9 cellular contexts compared by ENCODE assay signal in the genomic region with DNA sequence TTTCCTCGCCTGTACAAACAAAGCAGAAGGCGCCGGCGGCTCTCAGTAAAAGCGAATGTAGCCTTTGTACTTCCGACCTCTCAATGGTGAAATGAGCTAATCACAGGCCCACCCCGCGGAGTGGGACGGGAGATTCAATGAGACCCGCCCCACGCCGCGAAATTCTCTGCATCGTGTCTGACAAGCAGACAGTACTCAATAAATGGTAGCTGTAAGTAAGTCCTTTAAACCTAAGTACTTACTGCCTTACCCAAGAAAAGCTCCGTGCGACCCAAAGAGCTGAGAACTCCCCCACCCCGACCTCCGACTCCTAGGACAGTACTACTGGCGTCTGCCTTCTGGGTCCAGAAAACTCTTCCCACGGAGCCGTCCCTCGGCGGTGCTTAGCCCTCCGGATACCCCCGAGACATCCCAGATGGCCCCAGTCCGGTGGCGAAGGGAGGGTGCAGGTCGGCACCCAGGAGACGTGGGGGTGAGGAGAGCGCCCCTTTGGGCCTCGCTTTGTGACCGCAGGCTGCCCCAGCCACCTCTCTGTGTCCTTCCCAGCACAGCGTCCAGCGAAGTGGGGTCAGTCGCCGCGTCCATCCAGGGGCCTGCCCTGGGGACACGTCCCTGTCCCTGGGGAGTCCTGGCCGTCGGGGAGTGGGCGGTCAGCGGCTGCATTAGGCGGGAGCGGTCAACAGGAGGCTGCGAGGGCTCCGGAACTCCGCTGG. TPM values are rescaled to one million over a fixed set of nuclear protein-coding genes. Genes with fewer than 3 reads are reported as not detected.
DNase-seq lines count a peak whose midpoint lies in the region; FAIRE-seq and TF ChIP-seq lines count a peak whose summit lies in the region.
"Had no signal": no experiment of that assay in that cellular context is flagged by ENCODE, and none has a peak within 500 bp of the region (broad histone marks: within the 10 kb centered on the region; RNA-seq: fewer than 3 reads in every experiment).

No MANE protein-coding gene starts in this region.

- TF ChIP-seq RAD21 in H1 (IDR thresholded peaks at IDR 0.05 in 1 of 2, conservative IDR thresholded peaks at IDR 0.05 in 1 of 2; ENCODE audit: low read depth in 2 of 2, low read length in 2 of 2), result no peak

- H3K56ac ChIP-seq in H9 (ENCODE audit: insufficient read length, low read depth, low read length), result no peak overlapping the region
- no peak overlapping the region for H3K56ac ChIP-seq in H1 (replicated peaks; ENCODE audit: insufficient read length, low read depth, low read length)

- no peaks in the 10 kb centered on the region for H3K79me2 ChIP-seq in H9 (ENCODE audit: insufficient read depth, low read length)
- peaks cover 0 to 34% of the 10 kb centered on the region in 2 experiments; a peak in 2 of 4 replicates for H3K79me2 ChIP-seq in H1 (ENCODE audit: control insufficient read depth in 1 of 2, insufficient read depth in 2 of 2, low read length in 2 of 2)

- TF ChIP-seq CTCF in AG10803 (conservative IDR thresholded peaks at IDR 0.05; ENCODE audit: low read length) (no peak), H9 (conservative IDR thresholded peaks at IDR 0.05) (no peak; the same call in 2 of the 3 replicates), H1 (IDR thresholded peaks at IDR 0.05; ENCODE audit: control extremely low read depth in 1 of 3, insufficient read depth in 1 of 3, low read depth in 1 of 3, low read length in 3 of 3) (peak in 2 of 3 experiments; percentile 22 to 24; a peak in 2 of 4 replicates), nephron progenitor cell (IDR thresholded peaks at IDR 0.05) (no peak), RWPE1 (conservative IDR thresholded peaks at IDR 0.05; ENCODE audit: low read depth) (no peak)

- H3K23ac ChIP-seq in H9 (ENCODE audit: insufficient read length, low read depth, low read length), result no peak overlapping the region
- H3K23ac ChIP-seq in H1 (ENCODE audit: insufficient read length), result no peak overlapping the region

- H4K20me1 ChIP-seq in H9 (ENCODE audit: control insufficient read depth, insufficient read depth, insufficient read length) (no peaks in the 10 kb centered on the region), H1 (replicated peaks in 1 of 2; ENCODE audit: control insufficient read depth in 1 of 2, insufficient read depth in 2 of 2, low read length in 2 of 2) (peaks cover 0 to 11% of the 10 kb centered on the region in 2 experiments)

- H4K5ac ChIP-seq in H9 (ENCODE audit: insufficient read length, low read depth, low read length), result no peak overlapping the region
- no peak overlapping the region for H4K5ac ChIP-seq in H1 (ENCODE audit: insufficient read length, low read depth, low read length)

- H3K4me1 Mint-ChIP-seq in H9, result peaks cover 34 to 40% of the 10 kb centered on the region in 2 experiments
- peaks cover 42% of the 10 kb centered on the region for H3K4me1 Mint-ChIP-seq in nephron progenitor cell

- DNase-seq in AG10803 (ENCODE audit: low read depth) (no peak), H9 (peak; percentile 46), H1 (ENCODE audit: low read depth in 1 of 2, low spot score in 2 of 2) (peak in 1 of 2 experiments; percentile 77), nephron progenitor cell (peak; percentile 34), RWPE1 (ENCODE audit: low spot score) (no peak), NCI-H526 (lab: John Stamatoyannopoulos, UW) (no peak), NCI-H2081 treated with DMSO at 0.1 percent for 48 hours (lab: John Stamatoyannopoulos, UW) (no peak), SW480 (ENCODE audit: low spot score) (no peak)

- H3K4me2 ChIP-seq in H9 (ENCODE audit: insufficient read depth, insufficient read length, low read length), result peak overlapping the region; percentile 69
- H3K4me2 ChIP-seq in H1 (ENCODE audit: insufficient read depth in 1 of 2, low read depth in 2 of 2, low read length in 2 of 2), result peak overlapping the region; percentile 80 to 97

- H3K27me3 Mint-ChIP-seq in H9 (ENCODE audit: low read depth) (peaks cover 38% of the 10 kb centered on the region), nephron progenitor cell (ENCODE audit: low read depth, poor library complexity) (peaks cover 41% of the 10 kb centered on the region)

- H3K27me3 ChIP-seq in H9 (ENCODE audit: insufficient read depth, low read length) (peaks cover 8% of the 10 kb centered on the region; the same call in 1 of the 2 replicates), H1 (replicated peaks in 1 of 4; ENCODE audit: control insufficient read depth in 3 of 4, extremely low read depth in 1 of 4, insufficient read depth in 3 of 4, low read length in 3 of 4) (peaks cover 2 to 33% (median 26%) of the 10 kb centered on the region in 4 experiments)

- H3K4me3 Mint-ChIP-seq in H9 (peak overlapping the region; percentile 72 to 80), nephron progenitor cell (peak overlapping the region; percentile 84)

- POLR2A ChIA-PET in H1 (lab: Charles Lee; ENCODE audit: partially characterized antibody) (interaction anchor here (0.7 to 1.5 kb wide), 6 partner anchors 15 to 75 kb away, joined by 3 to 9 read pairs (median 3); no protein-coding TSS in a partner anchor), RWPE1 (lab: Yijun Ruan, JAX; ENCODE audit: low non-redundant PET) (no interaction called here)

- TF ChIP-seq POLR2A in H1 (IDR thresholded peaks at IDR 0.05; ENCODE audit: control extremely low read depth in 1 of 2, low read depth in 2 of 2, low read length in 2 of 2), result no peak

- H3K4me1 ChIP-seq in H9 (ENCODE audit: insufficient read depth, low read length) (peaks cover 10% of the 10 kb centered on the region), H1 (replicated peaks in 1 of 4; ENCODE audit: control insufficient read depth in 3 of 4, insufficient read depth in 4 of 4, low read length in 3 of 4) (peaks cover 5 to 38% (median 23%) of the 10 kb centered on the region in 4 experiments)

- H2AK5ac ChIP-seq in H9 (ENCODE audit: insufficient read length, low read length) (no peak overlapping the region), H1 (ENCODE audit: low read depth, low read length) (no peak overlapping the region)

- no peak overlapping the region for H3T11ph ChIP-seq in H9 (ENCODE audit: low read length)

- TF ChIP-seq EP300 in H1 (IDR thresholded peaks at IDR 0.05; ENCODE audit: borderline replicate concordance in 1 of 2, low read depth in 2 of 2, low read length in 2 of 2), result no peak

- H3K9me3 ChIP-seq in H9 (ENCODE audit: control insufficient read depth, low read depth, low read length) (no peaks in the 10 kb centered on the region), H1 (ENCODE audit: insufficient read depth in 2 of 2, low read depth in 1 of 2, low read length in 1 of 2) (no peaks in the 10 kb centered on the region; a peak in 1 of 4 replicates)

- H2BK120ac ChIP-seq in H9 (ENCODE audit: low read depth, low read length, poor library complexity, severe bottlenecking), result no peak overlapping the region
- no peak overlapping the region for H2BK120ac ChIP-seq in H1 (replicated peaks; ENCODE audit: low read depth, low read length)

- no peak overlapping the region for H2BK12ac ChIP-seq in H9 (ENCODE audit: insufficient read length, low read depth, low read length)
- H2BK12ac ChIP-seq in H1 (ENCODE audit: low read depth, low read length), result peak overlapping the region; percentile 55; the same call in 1 of the 2 replicates

- no CpG with 5 or more reads among the region's 47 CpGs for WGBS in H9 (ENCODE audit: extremely low coverage, insufficient read length, low lambda C conversion rate)
- WGBS in H1 (ENCODE audit: extremely low coverage in 1 of 2, insufficient coverage in 1 of 2, insufficient read length in 1 of 2, insufficient replicate concordance in 2 of 2, low coverage in 1 of 2, low lambda C conversion rate in 2 of 2, missing lambda C conversion rate in 1 of 2), 2 experiments, result 20% methylated on average over 41 of the region's 47 CpGs; no CpG with 5 or more reads in 1 of the 2 experiments

- no peak overlapping the region; the same call in 1 of the 2 replicates for H3K14ac ChIP-seq in H9 (ENCODE audit: insufficient read depth, low read length)
- no peak overlapping the region for H3K14ac ChIP-seq in H1 (ENCODE audit: insufficient read length)

- H3K79me1 ChIP-seq in H9 (ENCODE audit: insufficient read depth, low read depth, low read length, poor library complexity, severe bottlenecking) (no peaks in the 10 kb centered on the region), H1 (ENCODE audit: low read depth, low read length) (peaks cover 4% of the 10 kb centered on the region)

- CTCF ChIA-PET in H1 (lab: Charles Lee; ENCODE audit: partially characterized antibody), result interaction anchor here (0.7 to 3.6 kb wide), 36 partner anchors 11 to 712 kb away, joined by 3 to 32 read pairs (median 4); no protein-coding TSS in a partner anchor
- CTCF ChIA-PET in RWPE1 (lab: Yijun Ruan, JAX), result interaction anchor here (0.6 to 1.0 kb wide), 3 partner anchors 180 to 1893 kb away, joined by 3 to 5 read pairs (median 4); no protein-coding TSS in a partner anchor

- no peak for FAIRE-seq in H1 (lab: Jason Lieb, UNC)

- peak overlapping the region; percentile 86 for H3K4me3 ChIP-seq in AG10803 (ENCODE audit: low read length)
- H3K4me3 ChIP-seq in H1 (ENCODE audit: extremely low read depth in 1 of 4, insufficient read depth in 2 of 4, low read depth in 3 of 4, low read length in 4 of 4), result peak overlapping the region; percentile 39 to 83 (median 60)

- no peak overlapping the region for H2AFZ ChIP-seq in H9 (ENCODE audit: low read length)
- H2AFZ ChIP-seq in H1 (ENCODE audit: low read length), result no peak overlapping the region

- H3K4ac ChIP-seq in H9 (ENCODE audit: low read depth, low read length) (no peak overlapping the region), H1 (replicated peaks; ENCODE audit: insufficient read length, low read depth, low read length) (peak overlapping the region; percentile 82)

- H3K27ac ChIP-seq in H9 (ENCODE audit: insufficient read length, low read depth, low read length) (no peak overlapping the region), H1 (ENCODE audit: low read depth, low read length) (no peak overlapping the region), RWPE1 (no peak overlapping the region)
- H3K27ac ChIP-seq: HL-60 had no signal

- H3K27ac Mint-ChIP-seq in H9, result no peak overlapping the region
- H3K27ac Mint-ChIP-seq in nephron progenitor cell, result peak overlapping the region; percentile 83

- H3K9me3 Mint-ChIP-seq in H9 (0 out of 5 replicates have a peak, but pooled peaks cover 0 to 2% of the 10 kb centered on the region in 2 experiments), nephron progenitor cell (no peaks in the 10 kb centered on the region)

- H2BK15ac ChIP-seq in H9 (ENCODE audit: low read depth, low read length), result no peak overlapping the region; the same call in 1 of the 2 replicates
- peak overlapping the region; percentile 81; the same call in 1 of the 2 replicates for H2BK15ac ChIP-seq in H1 (ENCODE audit: low read length)

- H3K36me3 Mint-ChIP-seq in H9 (ENCODE audit: insufficient read depth in 1 of 3, low read depth in 3 of 3) (peaks cover 0 to under 1% (median 0%) of the 10 kb centered on the region in 3 experiments; a peak in 3 of 7 replicates), nephron progenitor cell (ENCODE audit: low read depth) (no peaks in the 10 kb centered on the region)

- H3K9ac ChIP-seq in H9 (ENCODE audit: extremely low read depth, insufficient read length, low read length) (no peak overlapping the region), H1 (replicated peaks in 1 of 4; ENCODE audit: extremely low read depth in 1 of 4, low read depth in 3 of 4, low read length in 3 of 4) (no peak overlapping the region)

- H3K18ac ChIP-seq in H9 (ENCODE audit: insufficient read length, low read depth, low read length), result no peak overlapping the region
- peak overlapping the region; percentile 83 for H3K18ac ChIP-seq in H1 (ENCODE audit: extremely low read depth, low read length)

- H2BK20ac ChIP-seq in H9 (ENCODE audit: low read depth, low read length, poor library complexity, severe bottlenecking) (no peak overlapping the region), H1 (ENCODE audit: low read length) (no peak overlapping the region)

- no peaks in the 10 kb centered on the region; a peak in 1 of 8 replicates for H3K36me3 ChIP-seq in H1 (ENCODE audit: control insufficient read depth in 2 of 4, insufficient read depth in 4 of 4, low read length in 3 of 4)

- H2BK5ac ChIP-seq in H9 (ENCODE audit: insufficient read length, low read length) (no peak overlapping the region), H1 (ENCODE audit: low read depth, low read length) (no peak overlapping the region)

- peaks cover 20% of the 10 kb centered on the region for H3K23me2 ChIP-seq in H9 (ENCODE audit: insufficient read length, low read depth, low read length, poor library complexity, severe bottlenecking)
- peaks cover 34% of the 10 kb centered on the region; the same call in 1 of the 2 replicates for H3K23me2 ChIP-seq in H1 (ENCODE audit: low read depth, low read length)

- no peak overlapping the region for H4K91ac ChIP-seq in H9 (ENCODE audit: insufficient read length, low read depth, low read length)
- peak overlapping the region; percentile 87 for H4K91ac ChIP-seq in H1 (replicated peaks; ENCODE audit: insufficient read length, low read length)

- H4K8ac ChIP-seq in H9 (replicated peaks; ENCODE audit: insufficient read length, low read depth, low read length) (no peak overlapping the region), H1 (ENCODE audit: extremely low read depth, insufficient read depth, low read length) (peak overlapping the region; percentile 53; the same call in 1 of the 2 replicates)

RNA-seq across cellular contexts. Expression of a gene that starts 1.0 kb away (rescaled TPM):
- total RNA-seq in H9 (2021), result 28.3 and 29.5 TPM in 2 replicates
- 48.0 and 51.4 TPM in 2 replicates for total RNA-seq in H1 (2021; fragmentation: NEBNext Ultra II Directional; extraction: Animal tissue kit (Norgen Biotek cat#: 25700))
- 53.8 and 79.9 TPM in 2 replicates for polyA plus RNA-seq in H1 (2011; rRNA removed)
- 46.6 TPM for polyA plus RNA-seq in H1 (2011; cell fraction: cytosol; rRNA removed)
- polyA plus RNA-seq in H1 (2011; cell fraction: nucleus; rRNA removed), result 67.1 TPM
- 33.5 to 42.8 TPM (median 37.2 TPM) in 4 replicates for polyA plus RNA-seq in H1 (2012, experiment 1 of 2)
- 30.6 TPM for polyA plus RNA-seq in H1 (2012, experiment 2 of 2)
- 68.4 TPM for polyA plus RNA-seq in H1 (2013, experiment 1 of 2)
- 78.8 TPM for polyA plus RNA-seq in H1 (2013, experiment 2 of 2)
- 21.6 and 32.5 TPM in 2 replicates for polyA minus RNA-seq in H1 (2011; rRNA and poly(A)+ RNA removed)
- 25.7 TPM for polyA minus RNA-seq in H1 (2011; cell fraction: cytosol; rRNA and poly(A)+ RNA removed)
- polyA minus RNA-seq in H1 (2011; cell fraction: nucleus; rRNA and poly(A)+ RNA removed), result 36.3 TPM

Comparison
In these comparisons a context has a peak if more than half of its experiments do, and no peak if none do; other contexts are left out.
1. DNase-seq: peak in H9 (single experiment) and nephron progenitor cell (single experiment); none in AG10803 (single experiment), RWPE1 (single experiment), NCI-H526 (0 of 2), NCI-H2081 treated with DMSO at 0.1 percent for 48 hours (single experiment) and SW480 (single experiment).
2. CTCF ChIP-seq: peak in H1 (2 of 3); none in AG10803 (single experiment), H9 (single experiment), nephron progenitor cell (single experiment) and RWPE1 (single experiment).